Comparison of ENCODE assay signal across 20 cellular contexts in the genomic region with DNA sequence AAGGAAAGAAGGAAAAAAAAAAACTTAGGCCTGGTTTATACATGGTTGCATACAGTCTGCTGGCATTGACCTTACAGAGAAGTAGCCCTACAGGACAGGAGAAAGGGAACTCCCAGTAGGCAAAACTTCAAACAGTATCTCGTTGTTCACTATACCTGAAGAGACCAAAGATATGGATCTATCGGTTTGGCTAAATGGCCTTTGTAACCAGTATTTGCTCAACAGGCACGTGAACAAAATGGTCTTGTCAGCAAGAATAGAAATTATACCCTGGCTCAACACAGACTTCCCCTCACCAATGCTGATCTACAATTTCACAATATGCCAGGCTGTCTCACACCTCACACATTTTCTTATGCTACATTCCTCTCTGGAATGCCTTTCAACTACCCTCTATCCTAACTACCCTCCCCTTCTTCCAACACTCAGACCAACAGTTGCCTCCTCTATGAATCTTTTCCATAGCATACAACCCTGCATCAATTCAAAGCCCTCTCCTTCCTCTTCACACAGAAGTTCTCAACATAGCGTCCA. TPM values are rescaled to one million over a fixed set of nuclear protein-coding genes. Genes with fewer than 3 reads are reported as not detected.
DNase-seq lines count a peak whose midpoint lies in the region; ATAC-seq, FAIRE-seq and TF ChIP-seq lines count a peak whose summit lies in the region.
"Had no signal": no experiment of that assay in that cellular context is flagged by ENCODE, and none has a peak within 500 bp of the region (broad histone marks: within the 10 kb centered on the region; RNA-seq: fewer than 3 reads in every experiment).

No MANE protein-coding gene starts in this region.

- peaks cover 4 to 23% (median 19%) of the 10 kb centered on the region in 4 donors for H3K4me1 ChIP-seq in liver (ENCODE audit: control insufficient read depth in 4 of 4, insufficient read depth in 4 of 4, low read length in 3 of 4)
- peaks cover 12 to 14% of the 10 kb centered on the region in 2 donors for H3K4me1 ChIP-seq in small intestine (ENCODE audit: control insufficient read depth in 2 of 2, insufficient read depth in 1 of 2, low read depth in 1 of 2, low read length in 1 of 2)
- peaks cover 10 to 46% (median 28%) of the 10 kb centered on the region in 4 donors for H3K4me1 ChIP-seq in stomach

- H3K9me3 Mint-ChIP-seq in activated naive CD8-positive, alpha-beta T cell (ENCODE audit: low read depth) = no peaks in the 10 kb centered on the region
- H3K9me3 Mint-ChIP-seq in activated naive CD8-positive, alpha-beta T cell treated with anti-CD3 and anti-CD28 coated beads for 36 hours = no peaks in the 10 kb centered on the region
- no peaks in the 10 kb centered on the region for H3K9me3 Mint-ChIP-seq in activated T-helper 17 cell treated with anti-CD3 and anti-CD28 coated beads, Interleukin-2, amount 50 U/mL, for 72 hours
- H3K9me3 Mint-ChIP-seq: IgD-negative memory B cell had no signal

- intact Hi-C loops in stomach (cut with DNase I; ENCODE audit: low total_unique reads) = loop anchor here (10.0 kb wide), 1 partner anchor 153 kb away; no protein-coding TSS in a partner anchor

- peak overlapping the region in 1 of 2 donors; percentile 25 for H3K27ac ChIP-seq in liver (ENCODE audit: low read depth in 1 of 2, low read length in 2 of 2)
- peak overlapping the region in 1 of 2 donors; percentile 26 for H3K27ac ChIP-seq in small intestine (ENCODE audit: low read depth in 1 of 2, low read length in 1 of 2)
- peak overlapping the region in 1 of 5 donors; percentile 14 for H3K27ac ChIP-seq in stomach
- H3K27ac ChIP-seq: thoracic aorta had no signal

- no peak for ATAC-seq in activated T-helper 17 cell treated with anti-CD3 and anti-CD28 coated beads, Interleukin-2, amount 50 U/mL, for 72 hours (replicated peaks)
- ATAC-seq in HG02763 (IDR thresholded peaks at IDR 0.05; ENCODE audit: unreplicated experiment) = no peak

- peaks cover 34% of the 10 kb centered on the region for H3K4me1 Mint-ChIP-seq in activated naive CD8-positive, alpha-beta T cell (ENCODE audit: low read depth)
- peaks cover 29% of the 10 kb centered on the region for H3K4me1 Mint-ChIP-seq in activated naive CD8-positive, alpha-beta T cell treated with anti-CD3 and anti-CD28 coated beads for 36 hours
- peaks cover 15% of the 10 kb centered on the region for H3K4me1 Mint-ChIP-seq in activated T-helper 17 cell treated with anti-CD3 and anti-CD28 coated beads, Interleukin-2, amount 50 U/mL, for 72 hours

- H3K4me3 Mint-ChIP-seq in activated naive CD8-positive, alpha-beta T cell = no peak overlapping the region
- H3K4me3 Mint-ChIP-seq in activated naive CD8-positive, alpha-beta T cell treated with anti-CD3 and anti-CD28 coated beads for 36 hours = no peak overlapping the region
- no peak overlapping the region for H3K4me3 Mint-ChIP-seq in activated T-helper 17 cell treated with anti-CD3 and anti-CD28 coated beads, Interleukin-2, amount 50 U/mL, for 72 hours
- H3K4me3 Mint-ChIP-seq: IgD-negative memory B cell had no signal

- peaks cover 3% of the 10 kb centered on the region for H3K36me3 Mint-ChIP-seq in activated naive CD8-positive, alpha-beta T cell
- H3K36me3 Mint-ChIP-seq in activated naive CD8-positive, alpha-beta T cell treated with anti-CD3 and anti-CD28 coated beads for 36 hours = peaks cover 12% of the 10 kb centered on the region
- H3K36me3 Mint-ChIP-seq in activated T-helper 17 cell treated with anti-CD3 and anti-CD28 coated beads, Interleukin-2, amount 50 U/mL, for 72 hours (ENCODE audit: low read depth) = peaks cover 51% of the 10 kb centered on the region
- H3K36me3 Mint-ChIP-seq: IgD-negative memory B cell had no signal

- H3K27ac Mint-ChIP-seq in activated naive CD8-positive, alpha-beta T cell = peak overlapping the region; percentile 16
- no peak overlapping the region for H3K27ac Mint-ChIP-seq in activated naive CD8-positive, alpha-beta T cell treated with anti-CD3 and anti-CD28 coated beads for 36 hours
- H3K27ac Mint-ChIP-seq in activated T-helper 17 cell treated with anti-CD3 and anti-CD28 coated beads, Interleukin-2, amount 50 U/mL, for 72 hours = peak overlapping the region; percentile 14

- H3K4me3 ChIP-seq in liver (ENCODE audit: low read depth in 1 of 3, low read length in 3 of 3) = no peak overlapping the region
- H3K4me3 ChIP-seq in small intestine (ENCODE audit: low read depth in 1 of 2, low read length in 2 of 2) = no peak overlapping the region
- H3K4me3 ChIP-seq in stomach = no peak overlapping the region
- H3K4me3 ChIP-seq: heart right ventricle, thoracic aorta had no signal

- no peak for DNase-seq in activated naive CD8-positive, alpha-beta T cell treated with anti-CD3 and anti-CD28 coated beads for 36 hours
- DNase-seq in small intestine = peak; percentile 28
- no peak for DNase-seq in stomach
- DNase-seq in effector CD8-positive, alpha-beta T cell (lab: John Stamatoyannopoulos, UW) = no peak
- DNase-seq: ACHN; activated CD8-positive, alpha-beta memory T cell treated with anti-CD3 and anti-CD28 coated beads for 24 hours; activated effector memory CD4-positive, alpha-beta T cell treated with anti-CD3 and anti-CD28 coated beads, Interleukin-2, amount 50 U/mL, for 16 hours; GF-D8; heart right ventricle; NCI-H1694; NCI-H774; nucleus accumbens; SHP77 treated with DMSO at 0.1 percent for 48 hours had no signal

- H3K27me3 Mint-ChIP-seq in activated naive CD8-positive, alpha-beta T cell = no peaks in the 10 kb centered on the region
- H3K27me3 Mint-ChIP-seq in activated naive CD8-positive, alpha-beta T cell treated with anti-CD3 and anti-CD28 coated beads for 36 hours = no peaks in the 10 kb centered on the region
- no peaks in the 10 kb centered on the region for H3K27me3 Mint-ChIP-seq in activated T-helper 17 cell treated with anti-CD3 and anti-CD28 coated beads, Interleukin-2, amount 50 U/mL, for 72 hours
- H3K27me3 Mint-ChIP-seq: IgD-negative memory B cell had no signal

- no peak for FAIRE-seq in small intestine (lab: Jason Lieb, UNC)
- FAIRE-seq: GM18507 had no signal

- no peaks in the 10 kb centered on the region for H3K9me3 ChIP-seq in liver (ENCODE audit: control insufficient read depth in 4 of 4, low read length in 3 of 4)
- H3K9me3 ChIP-seq in small intestine (ENCODE audit: control insufficient read depth, low read depth) = no peaks in the 10 kb centered on the region
- H3K9me3 ChIP-seq in stomach = no peaks in the 10 kb centered on the region
- H3K9me3 ChIP-seq: heart right ventricle, thoracic aorta had no signal

- TF ChIP-seq EP300 in stomach (IDR thresholded peaks at IDR 0.05) = no peak

- TF ChIP-seq CTCF in liver (IDR thresholded peaks at IDR 0.05; ENCODE audit: low read depth, low read length, missing input control) (no peak), stomach (IDR thresholded peaks at IDR 0.05) (no peak)

- H3K9ac ChIP-seq in liver (ENCODE audit: low read depth in 1 of 2, low read length in 2 of 2) = no peak overlapping the region

- H3K27me3 ChIP-seq in liver (ENCODE audit: control insufficient read depth in 4 of 4, insufficient read depth in 4 of 4, low read length in 3 of 4) (no peaks in the 10 kb centered on the region), small intestine (ENCODE audit: control insufficient read depth in 2 of 2, insufficient read depth in 2 of 2, low read length in 2 of 2) (no peaks in the 10 kb centered on the region), stomach (no peaks in the 10 kb centered on the region)
- H3K27me3 ChIP-seq: heart right ventricle had no signal

- no peak for TF ChIP-seq RAD21 in liver (IDR thresholded peaks at IDR 0.05)

- peaks cover 0 to 7% (median 3%) of the 10 kb centered on the region in 4 donors for H3K36me3 ChIP-seq in liver (ENCODE audit: control insufficient read depth in 4 of 4, insufficient read depth in 3 of 4, low read depth in 1 of 4, low read length in 3 of 4)
- peaks cover 2 to 6% of the 10 kb centered on the region in 2 donors for H3K36me3 ChIP-seq in small intestine (ENCODE audit: control insufficient read depth in 2 of 2, insufficient read depth in 2 of 2, low read length in 2 of 2)
- H3K36me3 ChIP-seq in stomach = peaks cover 0 to 30% (median 6%) of the 10 kb centered on the region in 4 donors
- H3K36me3 ChIP-seq: thoracic aorta had no signal

- WGBS in liver = 39% methylated on average over 4 of the region's 4 CpGs
- 39 to 70% (median 59%) methylated on average over 4 of the region's 4 CpGs for WGBS in small intestine, 3 donors
- WGBS in stomach, 5 donors = 45 to 67% (median 61%) methylated on average over 4 of the region's 4 CpGs

- no peak for TF ChIP-seq POLR2A in stomach (IDR thresholded peaks at IDR 0.05)

RNA-seq across cellular contexts. Expression of a gene that starts 13.7 kb away (rescaled TPM):
- total RNA-seq in activated naive CD8-positive, alpha-beta T cell treated with anti-CD3 and anti-CD28 coated beads for 36 hours = 10 to 100 TPM; 22.6 to 25.3 TPM
- total RNA-seq in activated T-helper 17 cell treated with anti-CD3 and anti-CD28 coated beads, Interleukin-2, amount 50 U/mL, for 72 hours = 10 to 100 TPM; 23.8 to 24.5 TPM
- total RNA-seq in liver (10 to 100 TPM in 1 of 2 donors, 1 to 10 TPM in 1; 7.7 to 15.4 TPM), stomach (10 to 100 TPM in 3 of 5 donors, 1 to 10 TPM in 2; 2.9 to 51.6 (median 11.1) TPM)
- polyA plus RNA-seq in liver (1 to 10 TPM; 1.5 to 3.9 TPM), small intestine (1 to 10 TPM; 3.8 to 9.6 (median 4.2) TPM), stomach (1 to 10 TPM; 2.4 to 4.0 (median 2.5) TPM)

RNA-seq across cellular contexts. Expression of a gene that starts 14.0 kb away (rescaled TPM):
- total RNA-seq in activated naive CD8-positive, alpha-beta T cell treated with anti-CD3 and anti-CD28 coated beads for 36 hours = 100 to 1,000 TPM; 139 to 146 TPM
- 10 to 100 TPM; 68.7 to 99.3 TPM for total RNA-seq in activated T-helper 17 cell treated with anti-CD3 and anti-CD28 coated beads, Interleukin-2, amount 50 U/mL, for 72 hours
- total RNA-seq in liver (10 to 100 TPM; 34.2 to 58.4 TPM), stomach (100 to 1,000 TPM in 1 of 5 donors, 10 to 100 TPM in 3, 1 to 10 TPM in 1; 3.5 to 130 (median 58.5) TPM)
- polyA plus RNA-seq in liver (100 to 1,000 TPM in 1 of 2 donors, 10 to 100 TPM in 1; 48.1 to 177 TPM), small intestine (100 to 1,000 TPM; 135 to 174 (median 136) TPM), stomach (100 to 1,000 TPM in 2 of 3 donors, 10 to 100 TPM in 1; 91.2 to 134 (median 109) TPM)

RNA-seq across cellular contexts. Expression of a gene that starts 58.2 kb away (rescaled TPM):
- total RNA-seq in activated naive CD8-positive, alpha-beta T cell treated with anti-CD3 and anti-CD28 coated beads for 36 hours = 100 to 1,000 TPM; 190 to 198 TPM
- 100 to 1,000 TPM; 224 to 559 TPM for total RNA-seq in activated T-helper 17 cell treated with anti-CD3 and anti-CD28 coated beads, Interleukin-2, amount 50 U/mL, for 72 hours
- total RNA-seq in liver = 100 to 1,000 TPM in 1 of 2 donors, 10 to 100 TPM in 1; 34.0 to 169 TPM
- polyA plus RNA-seq in liver = 10 to 100 TPM; 24.4 to 56.9 TPM
- polyA plus RNA-seq in small intestine = 10 to 100 TPM; 26.4 to 50.0 (median 44.2) TPM
- 100 to 1,000 TPM; 149 to 424 (median 247) TPM for total RNA-seq in stomach
- polyA plus RNA-seq in stomach = 10 to 100 TPM; 23.3 to 43.4 (median 24.1) TPM
